Comparison of ENCODE assay signal across 8 cellular contexts in the genomic region with DNA sequence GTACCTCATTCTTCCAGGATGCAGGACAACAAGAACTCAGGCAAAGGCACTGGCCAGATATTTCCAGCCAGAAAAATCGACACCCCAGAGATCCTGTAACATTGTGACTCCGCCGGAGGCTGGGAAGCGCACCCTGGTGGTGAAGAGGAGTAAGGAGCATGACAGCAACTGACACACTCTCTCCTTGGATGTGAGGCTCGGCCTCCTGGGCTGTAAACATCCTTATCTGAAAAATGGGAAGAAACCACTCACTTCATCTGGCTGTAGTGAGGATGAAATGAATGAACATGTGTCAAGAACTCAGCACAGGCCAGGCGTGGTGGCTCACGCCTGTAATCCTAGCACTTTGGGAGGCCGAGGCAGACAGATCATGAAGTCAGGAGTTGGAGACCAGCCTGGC. TPM values are rescaled to one million over a fixed set of nuclear protein-coding genes. Genes with fewer than 3 reads are reported as not detected.
A peak's percentile ranks its signal among the peaks of the same experiment; 100 is the strongest.
DNase-seq lines count a peak whose midpoint lies in the region; ATAC-seq and TF ChIP-seq lines count a peak whose summit lies in the region.

No MANE protein-coding gene starts in this region.

- H3K27ac ChIP-seq in adrenal gland (no peak overlapping the region), testis (no peak overlapping the region)

- 73 to 76% (median 74%) methylated on average over 8 of the region's 8 CpGs for WGBS in adrenal gland, 4 donors
- WGBS in testis, 2 donors, result 74 to 80% methylated on average over 8 of the region's 8 CpGs

- H3K9me3 ChIP-seq in adrenal gland (replicated peaks in 1 of 3) (no peaks in the 10 kb centered on the region), testis (no peaks in the 10 kb centered on the region)

- TF ChIP-seq POLR2A in adrenal gland (IDR thresholded peaks at IDR 0.05), result no peak
- no peak for TF ChIP-seq POLR2A in testis (IDR thresholded peaks at IDR 0.05)

- H3K4me3 ChIP-seq in adrenal gland (no peak overlapping the region), kidney epithelial cell (ENCODE audit: low read depth, low read length) (no peak overlapping the region), testis (no peak overlapping the region)

- no peak for ATAC-seq in GM18519 (IDR thresholded peaks at IDR 0.05; ENCODE audit: low FRiP score, unreplicated experiment)
- no peak for ATAC-seq in HG02588 (IDR thresholded peaks at IDR 0.05; ENCODE audit: unreplicated experiment)

- no peaks in the 10 kb centered on the region for H3K4me1 ChIP-seq in adrenal gland (replicated peaks in 1 of 2)
- no peaks in the 10 kb centered on the region for H3K4me1 ChIP-seq in testis

- DNase-seq in AG09319 (ENCODE audit: extremely low read depth, low read depth) (no peak), GM20000 (ENCODE audit: low spot score) (peak; percentile 54), SHP77 (lab: John Stamatoyannopoulos, UW) (peak; percentile 38 to 54), adrenal gland (peak in 4 of 7 donors; percentile 36 to 50 (median 45)), kidney epithelial cell (ENCODE audit: low read depth) (no peak), testis (no peak)

- intact Hi-C loops in adrenal gland (cut with DNase I), result no loop called here
- intact Hi-C loops in testis (cut with DNase I; ENCODE audit: low total_unique reads), result no loop called here

- H3K36me3 ChIP-seq in adrenal gland (replicated peaks in 1 of 2) (peaks cover 0 to 45% of the 10 kb centered on the region in 2 donors), kidney epithelial cell (ENCODE audit: control insufficient read depth, insufficient read depth, low read length) (no peaks in the 10 kb centered on the region), testis (ENCODE audit: low read depth, missing control alignments) (no peaks in the 10 kb centered on the region)

- TF ChIP-seq CTCF in AG09319 (IDR thresholded peaks at IDR 0.05; ENCODE audit: low read depth, low read length) (peak; percentile 76), GM20000 (IDR thresholded peaks at IDR 0.05; ENCODE audit: extremely low read depth, missing control alignments) (no peak), adrenal gland (IDR thresholded peaks at IDR 0.05) (peak; percentile 28 to 59 (median 48)), kidney epithelial cell (IDR thresholded peaks at IDR 0.05; ENCODE audit: insufficient read depth, low read length, poor library complexity, severe bottlenecking) (peak; percentile 59), testis (IDR thresholded peaks at IDR 0.05) (peak; percentile 18 to 46 (median 38))

- no peaks in the 10 kb centered on the region for H3K27me3 ChIP-seq in adrenal gland
- no peaks in the 10 kb centered on the region for H3K27me3 ChIP-seq in kidney epithelial cell (ENCODE audit: control insufficient read depth, insufficient read depth, low read length)
- no peaks in the 10 kb centered on the region for H3K27me3 ChIP-seq in testis

RNA-seq across cellular contexts. Expression of a gene that starts 27.5 kb away (rescaled TPM):
- total RNA-seq in adrenal gland (10 to 100 TPM in 4 of 8 donors, 1 to 10 TPM in 4; 8.8 to 18.7 (median 12.4) TPM), kidney epithelial cell (13.0 and 15.0 TPM in 2 replicates), testis (10 to 100 TPM; 38.0 to 59.4 TPM)
- polyA plus RNA-seq in adrenal gland (10 to 100 TPM in 2 of 3 donors, 1 to 10 TPM in 1; 8.3 to 21.1 (median 11.3) TPM), testis (ENCODE audit: insufficient read depth, low read depth, low replicate concordance) (23.2 TPM)

RNA-seq across cellular contexts. Expression of a gene that starts 47.3 kb away (rescaled TPM):
- 10 to 100 TPM; 29.7 to 58.8 (median 38.4) TPM for total RNA-seq in adrenal gland
- polyA plus RNA-seq in adrenal gland, result 10 to 100 TPM; 24.5 to 38.6 (median 27.4) TPM
- 38.4 and 48.4 TPM in 2 replicates for total RNA-seq in kidney epithelial cell
- 10 to 100 TPM; 20.0 to 23.1 TPM for total RNA-seq in testis
- 27.1 TPM for polyA plus RNA-seq in testis (ENCODE audit: insufficient read depth, low read depth, low replicate concordance)

Comparison
In these comparisons a context has a peak if more than half of its experiments do, and no peak if none do; other contexts are left out.
1. DNase-seq: peak in GM20000 (single experiment), SHP77 (2 of 2) and adrenal gland (4 of 7); none in AG09319 (single experiment), kidney epithelial cell (single experiment) and testis (single experiment).